In genomic region chr2:38360177-38360576, GRCh38 we compare ENCODE assay signal across 34 cellular contexts.
"Had no signal": no experiment of that assay in that cellular context is flagged by ENCODE, and none has a peak within 500 bp of the region (broad histone marks: within the 10 kb centered on the region; RNA-seq: fewer than 3 reads in every experiment).

No MANE protein-coding gene starts in this region.

- H3K27me3 ChIP-seq: brain microvascular endothelial cell, dorsolateral prefrontal cortex had no signal

- H3K27ac Mint-ChIP-seq: activated CD4-positive, alpha-beta memory T cell treated with anti-CD3 and anti-CD28 coated beads for 36 hours; activated CD4-positive, alpha-beta T cell treated with anti-CD3 and anti-CD28 coated beads for 36 hours; activated CD4-positive, alpha-beta T cell treated with anti-CD3 and anti-CD28 coated beads, Interleukin-2, amount 10 ng/mL, durations not matched to agents 24 days and 14 days; activated CD8-positive, alpha-beta memory T cell treated with anti-CD3 and anti-CD28 coated beads, Interleukin-2, amount 10 ng/mL, durations not matched to agents 7 days and 5 days; activated CD8-positive, alpha-beta T cell treated with anti-CD3 and anti-CD28 coated beads, Interleukin-2, amount 10 ng/mL, durations not matched to agents 7 days and 5 days; activated naive CD4-positive, alpha-beta T cell treated with anti-CD3 and anti-CD28 coated beads for 36 hours; activated naive CD4-positive, alpha-beta T cell treated with anti-CD3 and anti-CD28 coated beads, Interleukin-2, amount 50 U/mL, for 24 hours; activated naive CD8-positive, alpha-beta T cell treated with anti-CD3 and anti-CD28 coated beads, Interleukin-2, amount 10 ng/mL, durations not matched to agents 7 days and 5 days; activated T-helper 1 cell treated with anti-CD3 and anti-CD28 coated beads, Interleukin-12 subunit alpha, Interleukin-12 subunit beta, Interleukin-2, Interleukin-4 antibody, amounts not matched to agents 30 ng/mL and 10 ng/mL and 1 ng/mL, durations not matched to agents 14 hours and 24 hours and 36 hours; activated T-helper 2 cell treated with anti-CD3 and anti-CD28 coated beads, Interferon-gamma antibody, Interleukin-2, Interleukin-4, amounts not matched to agents 10 μg/mL and 5 μg/mL and 100 μg/mL, durations not matched to agents 14 hours and 24 hours and 36 hours; dendritic cell treated with granulocyte-macrophage colony-stimulating factor and Interleukin-4, amounts not matched to agents 40 ng/mL and 50 ng/mL, for 4 days; endodermal cell; T-helper 1 cell treated with Interleukin-12 subunit alpha and Interleukin-12 subunit beta and Interleukin-4 antibody, amounts not matched to agents 30 μg/mL and 1 μg/mL, for 36 hours had no signal

- H3K9me3 Mint-ChIP-seq: activated CD4-positive, alpha-beta memory T cell treated with anti-CD3 and anti-CD28 coated beads for 36 hours; activated CD4-positive, alpha-beta T cell treated with anti-CD3 and anti-CD28 coated beads, Interleukin-2, amount 10 ng/mL, durations not matched to agents 24 days and 14 days; activated naive CD4-positive, alpha-beta T cell treated with anti-CD3 and anti-CD28 coated beads for 36 hours; activated naive CD4-positive, alpha-beta T cell treated with anti-CD3 and anti-CD28 coated beads, Interleukin-2, amount 50 U/mL, for 24 hours; activated naive CD8-positive, alpha-beta T cell treated with anti-CD3 and anti-CD28 coated beads, Interleukin-2, amount 10 ng/mL, durations not matched to agents 7 days and 5 days; activated T-helper 1 cell treated with anti-CD3 and anti-CD28 coated beads, Interleukin-12 subunit alpha, Interleukin-12 subunit beta, Interleukin-2, Interleukin-4 antibody, amounts not matched to agents 30 ng/mL and 10 ng/mL and 1 ng/mL, durations not matched to agents 14 hours and 24 hours and 36 hours; activated T-helper 2 cell treated with anti-CD3 and anti-CD28 coated beads, Interferon-gamma antibody, Interleukin-2, Interleukin-4, amounts not matched to agents 10 μg/mL and 5 μg/mL and 100 μg/mL, durations not matched to agents 14 hours and 24 hours and 36 hours; central memory CD8-positive, alpha-beta T cell; dendritic cell treated with granulocyte-macrophage colony-stimulating factor and Interleukin-4, amounts not matched to agents 40 ng/mL and 50 ng/mL, for 4 days; endodermal cell; T-helper 1 cell treated with Interleukin-12 subunit alpha and Interleukin-12 subunit beta and Interleukin-4 antibody, amounts not matched to agents 30 μg/mL and 1 μg/mL, for 36 hours had no signal

- H3K27ac ChIP-seq: brain microvascular endothelial cell, coronary artery, dorsolateral prefrontal cortex, WERI-Rb-1 had no signal

- H3K36me3 ChIP-seq: brain microvascular endothelial cell had no signal

- H3K4me3 ChIP-seq: coronary artery, dorsolateral prefrontal cortex had no signal

- DNase-seq: activated CD4-positive, alpha-beta memory T cell treated with anti-CD3 and anti-CD28 coated beads for 36 hours; activated CD4-positive, alpha-beta T cell treated with anti-CD3 and anti-CD28 coated beads for 36 hours; activated CD4-positive, alpha-beta T cell treated with anti-CD3 and anti-CD28 coated beads, Interleukin-2, amount 10 ng/mL, durations not matched to agents 24 days and 14 days; activated CD4-positive, CD25-positive, alpha-beta regulatory T cell; activated CD4-positive, CD25-positive, alpha-beta regulatory T cell treated with anti-CD3 and anti-CD28 coated beads, Interleukin-2, amount 50 U/mL, for 72 hours; activated CD8-positive, alpha-beta memory T cell treated with anti-CD3 and anti-CD28 coated beads, Interleukin-2, amount 10 ng/mL, durations not matched to agents 7 days and 5 days; activated CD8-positive, alpha-beta memory T cell treated with anti-CD3 and anti-CD28 coated beads, Interleukin-2, amount 50 U/mL, for 4 hours; activated CD8-positive, alpha-beta T cell treated with anti-CD3 and anti-CD28 coated beads, Interleukin-2, amount 10 ng/mL, durations not matched to agents 7 days and 5 days; activated effector memory CD4-positive, alpha-beta T cell treated with anti-CD3 and anti-CD28 coated beads, Interleukin-2, amount 50 U/mL, for 16 hours; activated naive CD4-positive, alpha-beta T cell treated with anti-CD3 and anti-CD28 coated beads for 36 hours; activated naive CD8-positive, alpha-beta T cell treated with anti-CD3 and anti-CD28 coated beads, Interleukin-2, amount 10 ng/mL, durations not matched to agents 7 days and 5 days; activated T-cell treated with anti-CD3 and anti-CD28 coated beads, Interleukin-2, amount 50 U/mL, for 1 hour; activated T-cell treated with anti-CD3 and anti-CD28 coated beads, Interleukin-2, amount 50 U/mL, for 48 hours; amniotic stem cell; anterior cingulate cortex; brain microvascular endothelial cell; dorsolateral prefrontal cortex; effector memory CD4-positive, alpha-beta T cell; endodermal cell; foreskin fibroblast; head of caudate nucleus; T1000; WERI-Rb-1 had no signal

- H3K27me3 Mint-ChIP-seq: activated CD4-positive, alpha-beta memory T cell treated with anti-CD3 and anti-CD28 coated beads for 36 hours; activated CD4-positive, alpha-beta T cell treated with anti-CD3 and anti-CD28 coated beads for 36 hours; activated CD4-positive, alpha-beta T cell treated with anti-CD3 and anti-CD28 coated beads, Interleukin-2, amount 10 ng/mL, durations not matched to agents 24 days and 14 days; activated CD8-positive, alpha-beta memory T cell treated with anti-CD3 and anti-CD28 coated beads, Interleukin-2, amount 10 ng/mL, durations not matched to agents 7 days and 5 days; activated naive CD4-positive, alpha-beta T cell treated with anti-CD3 and anti-CD28 coated beads, Interleukin-2, amount 50 U/mL, for 24 hours; activated naive CD8-positive, alpha-beta T cell treated with anti-CD3 and anti-CD28 coated beads, Interleukin-2, amount 10 ng/mL, durations not matched to agents 7 days and 5 days; central memory CD8-positive, alpha-beta T cell; dendritic cell treated with granulocyte-macrophage colony-stimulating factor and Interleukin-4, amounts not matched to agents 40 ng/mL and 50 ng/mL, for 4 days had no signal

- FAIRE-seq: astrocyte, bronchial epithelial cell, frontal cortex had no signal

- ATAC-seq: activated CD4-positive, alpha-beta T cell treated with anti-CD3 and anti-CD28 coated beads for 36 hours; activated CD8-positive, alpha-beta memory T cell treated with anti-CD3 and anti-CD28 coated beads, Interleukin-2, amount 10 ng/mL, durations not matched to agents 7 days and 5 days; activated CD8-positive, alpha-beta T cell treated with anti-CD3 and anti-CD28 coated beads, Interleukin-2, amount 10 ng/mL, durations not matched to agents 7 days and 5 days; esophagus mucosa had no signal

- H3K4me1 Mint-ChIP-seq: activated naive CD8-positive, alpha-beta T cell treated with anti-CD3 and anti-CD28 coated beads, Interleukin-2, amount 10 ng/mL, durations not matched to agents 7 days and 5 days had no signal

- H3K4me3 Mint-ChIP-seq: activated CD4-positive, alpha-beta memory T cell treated with anti-CD3 and anti-CD28 coated beads for 36 hours; activated CD4-positive, alpha-beta T cell treated with anti-CD3 and anti-CD28 coated beads for 36 hours; activated CD4-positive, alpha-beta T cell treated with anti-CD3 and anti-CD28 coated beads, Interleukin-2, amount 10 ng/mL, durations not matched to agents 24 days and 14 days; activated CD8-positive, alpha-beta memory T cell treated with anti-CD3 and anti-CD28 coated beads, Interleukin-2, amount 10 ng/mL, durations not matched to agents 7 days and 5 days; activated CD8-positive, alpha-beta T cell treated with anti-CD3 and anti-CD28 coated beads, Interleukin-2, amount 10 ng/mL, durations not matched to agents 7 days and 5 days; activated naive CD4-positive, alpha-beta T cell treated with anti-CD3 and anti-CD28 coated beads for 36 hours; activated naive CD4-positive, alpha-beta T cell treated with anti-CD3 and anti-CD28 coated beads, Interleukin-2, amount 50 U/mL, for 24 hours; activated naive CD8-positive, alpha-beta T cell treated with anti-CD3 and anti-CD28 coated beads, Interleukin-2, amount 10 ng/mL, durations not matched to agents 7 days and 5 days; activated T-helper 1 cell treated with anti-CD3 and anti-CD28 coated beads, Interleukin-12 subunit alpha, Interleukin-12 subunit beta, Interleukin-2, Interleukin-4 antibody, amounts not matched to agents 30 ng/mL and 10 ng/mL and 1 ng/mL, durations not matched to agents 14 hours and 24 hours and 36 hours; central memory CD8-positive, alpha-beta T cell; dendritic cell treated with granulocyte-macrophage colony-stimulating factor and Interleukin-4, amounts not matched to agents 40 ng/mL and 50 ng/mL, for 4 days; endodermal cell; T-helper 1 cell treated with Interleukin-12 subunit alpha and Interleukin-12 subunit beta and Interleukin-4 antibody, amounts not matched to agents 30 μg/mL and 1 μg/mL, for 36 hours had no signal
